ENCODE assay signal across 15 cellular contexts in genomic region chr12:57823908-57824640, GRCh38. TPM values are rescaled to one million over a fixed set of nuclear protein-coding genes. Genes with fewer than 3 reads are reported as not detected.
A peak's percentile ranks its signal among the peaks of the same experiment; 100 is the strongest.
DNase-seq lines count a peak whose midpoint lies in the region; ATAC-seq and TF ChIP-seq lines count a peak whose summit lies in the region.
"Had no signal": no experiment of that assay in that cellular context is flagged by ENCODE, and none has a peak within 500 bp of the region (broad histone marks: within the 10 kb centered on the region; RNA-seq: fewer than 3 reads in every experiment).

No MANE protein-coding gene starts in this region.

- TF ChIP-seq CTCF in RWPE1 (conservative IDR thresholded peaks at IDR 0.05; ENCODE audit: low read depth) = no peak
- TF ChIP-seq CTCF in endothelial cell (IDR thresholded peaks at IDR 0.05; ENCODE audit: unreplicated experiment) = no peak

- CTCF ChIA-PET in RWPE1 (lab: Yijun Ruan, JAX) = interaction anchor here (0.6 to 1.2 kb wide), 4 partner anchors 80 to 709 kb away, joined by 3 to 4 read pairs (median 3); no protein-coding TSS in a partner anchor

- no peak for ATAC-seq in activated T-cell treated with anti-CD3 and anti-CD28 coated beads, Interleukin-2, amount 50 U/mL, for 72 hours (replicated peaks in 1 of 2)
- no peak for ATAC-seq in stimulated activated effector memory CD8-positive, alpha-beta T cell treated with anti-CD3 and anti-CD28 coated beads, Interleukin-12 subunit alpha, Interleukin-12 subunit beta, amount 100 ng/mL, for 72 hours

- H3K9me3 Mint-ChIP-seq in activated T-cell treated with anti-CD3 and anti-CD28 coated beads, Interleukin-2, amount 50 U/mL, for 24 hours = no peaks in the 10 kb centered on the region
- H3K9me3 Mint-ChIP-seq in activated T-cell treated with anti-CD3 and anti-CD28 coated beads, Interleukin-2, amount 50 U/mL, for 72 hours = no peaks in the 10 kb centered on the region
- no peaks in the 10 kb centered on the region for H3K9me3 Mint-ChIP-seq in endothelial cell (ENCODE audit: unreplicated experiment)
- no peaks in the 10 kb centered on the region for H3K9me3 Mint-ChIP-seq in stimulated activated effector memory CD8-positive, alpha-beta T cell treated with anti-CD3 and anti-CD28 coated beads, Interleukin-12 subunit alpha, Interleukin-12 subunit beta, amount 100 ng/mL, for 72 hours
- H3K9me3 Mint-ChIP-seq: CD8-positive, alpha-beta memory T cell had no signal

- POLR2A ChIA-PET in RWPE1 (lab: Yijun Ruan, JAX; ENCODE audit: low non-redundant PET) = interaction anchor here (1.2 kb wide), 1 partner anchor 12 kb away, joined by 3 read pairs; no protein-coding TSS in a partner anchor

- H3K27me3 Mint-ChIP-seq in activated T-cell treated with anti-CD3 and anti-CD28 coated beads, Interleukin-2, amount 50 U/mL, for 24 hours = no peaks in the 10 kb centered on the region
- no peaks in the 10 kb centered on the region for H3K27me3 Mint-ChIP-seq in activated T-cell treated with anti-CD3 and anti-CD28 coated beads, Interleukin-2, amount 50 U/mL, for 72 hours (ENCODE audit: low read depth)
- H3K27me3 Mint-ChIP-seq in endothelial cell (ENCODE audit: unreplicated experiment) = peaks cover 14% of the 10 kb centered on the region

- H3K27ac Mint-ChIP-seq in activated T-cell treated with anti-CD3 and anti-CD28 coated beads, Interleukin-2, amount 50 U/mL, for 24 hours = peak overlapping the region; percentile 9
- H3K27ac Mint-ChIP-seq in activated T-cell treated with anti-CD3 and anti-CD28 coated beads, Interleukin-2, amount 50 U/mL, for 72 hours = no peak overlapping the region
- no peak overlapping the region for H3K27ac Mint-ChIP-seq in endothelial cell (ENCODE audit: unreplicated experiment)
- H3K27ac Mint-ChIP-seq in stimulated activated effector memory CD8-positive, alpha-beta T cell treated with anti-CD3 and anti-CD28 coated beads, Interleukin-12 subunit alpha, Interleukin-12 subunit beta, amount 100 ng/mL, for 72 hours = peak overlapping the region; percentile 50

- H3K4me1 Mint-ChIP-seq in activated T-cell treated with anti-CD3 and anti-CD28 coated beads, Interleukin-2, amount 50 U/mL, for 24 hours (ENCODE audit: low read depth) = peaks cover 3% of the 10 kb centered on the region
- no peaks in the 10 kb centered on the region for H3K4me1 Mint-ChIP-seq in activated T-cell treated with anti-CD3 and anti-CD28 coated beads, Interleukin-2, amount 50 U/mL, for 72 hours (ENCODE audit: low read depth)
- peaks cover 41% of the 10 kb centered on the region for H3K4me1 Mint-ChIP-seq in endothelial cell (ENCODE audit: unreplicated experiment)
- H3K4me1 Mint-ChIP-seq in stimulated activated effector memory CD8-positive, alpha-beta T cell treated with anti-CD3 and anti-CD28 coated beads, Interleukin-12 subunit alpha, Interleukin-12 subunit beta, amount 100 ng/mL, for 72 hours = peaks cover 8% of the 10 kb centered on the region

- no peak overlapping the region for H3K4me3 Mint-ChIP-seq in activated T-cell treated with anti-CD3 and anti-CD28 coated beads, Interleukin-2, amount 50 U/mL, for 24 hours
- no peak overlapping the region for H3K4me3 Mint-ChIP-seq in activated T-cell treated with anti-CD3 and anti-CD28 coated beads, Interleukin-2, amount 50 U/mL, for 72 hours
- H3K4me3 Mint-ChIP-seq in endothelial cell (ENCODE audit: unreplicated experiment) = peak overlapping the region; percentile 58
- H3K4me3 Mint-ChIP-seq in stimulated activated effector memory CD8-positive, alpha-beta T cell treated with anti-CD3 and anti-CD28 coated beads, Interleukin-12 subunit alpha, Interleukin-12 subunit beta, amount 100 ng/mL, for 72 hours = no peak overlapping the region
- H3K4me3 Mint-ChIP-seq: CD8-positive, alpha-beta memory T cell had no signal

- no peak for DNase-seq in activated T-cell treated with anti-CD3 and anti-CD28 coated beads, Interleukin-2, amount 50 U/mL, for 24 hours
- no peak for DNase-seq in activated T-cell treated with anti-CD3 and anti-CD28 coated beads, Interleukin-2, amount 50 U/mL, for 72 hours
- DNase-seq in RWPE1 (ENCODE audit: low spot score) (no peak), endothelial cell (ENCODE audit: low spot score) (no peak), iPS-NIHi11 (ENCODE audit: low spot score) (no peak), NCI-H82 (lab: John Stamatoyannopoulos, UW) (no peak), 8988T (no peak)
- DNase-seq in stimulated activated effector memory CD8-positive, alpha-beta T cell treated with anti-CD3 and anti-CD28 coated beads, Interleukin-12 subunit alpha, Interleukin-12 subunit beta, amount 100 ng/mL, for 72 hours (ENCODE audit: low spot score in 2 of 2) = no peak
- DNase-seq: CD8-positive, alpha-beta memory T cell; DMS79; GOT3; MV-4-11; NCI-H1417; NCI-H187 treated with DMSO at 0.1 percent for 48 hours; NCI-H526 treated with DMSO at 0.1 percent for 48 hours had no signal

- peak overlapping the region; percentile 18; the same call in 1 of the 2 replicates for H3K27ac ChIP-seq in RWPE1

- H3K36me3 Mint-ChIP-seq in activated T-cell treated with anti-CD3 and anti-CD28 coated beads, Interleukin-2, amount 50 U/mL, for 24 hours (ENCODE audit: low read depth) = peaks cover 89% of the 10 kb centered on the region
- peaks cover 5 to 7% of the 10 kb centered on the region in 2 donors for H3K36me3 Mint-ChIP-seq in activated T-cell treated with anti-CD3 and anti-CD28 coated beads, Interleukin-2, amount 50 U/mL, for 72 hours (ENCODE audit: insufficient read depth in 2 of 2)
- H3K36me3 Mint-ChIP-seq in endothelial cell (ENCODE audit: low read depth, unreplicated experiment) = peaks cover 57% of the 10 kb centered on the region
- peaks cover 92% of the 10 kb centered on the region for H3K36me3 Mint-ChIP-seq in stimulated activated effector memory CD8-positive, alpha-beta T cell treated with anti-CD3 and anti-CD28 coated beads, Interleukin-12 subunit alpha, Interleukin-12 subunit beta, amount 100 ng/mL, for 72 hours

RNA-seq across cellular contexts. Expression of gene AVIL, which starts 5.5 kb away (rescaled TPM):
- 1 to 10 TPM; 4.8 to 5.5 TPM for total RNA-seq in activated T-cell treated with anti-CD3 and anti-CD28 coated beads, Interleukin-2, amount 50 U/mL, for 72 hours
- 4.5 TPM for total RNA-seq in endothelial cell (ENCODE audit: unreplicated experiment)

RNA-seq across cellular contexts. Expression of gene CTDSP2, which starts 22.5 kb away (rescaled TPM):
- total RNA-seq in activated T-cell treated with anti-CD3 and anti-CD28 coated beads, Interleukin-2, amount 50 U/mL, for 72 hours = 100 to 1,000 TPM; 108 to 109 TPM
- 181 TPM for total RNA-seq in endothelial cell (ENCODE audit: unreplicated experiment)

RNA-seq across cellular contexts. Expression of gene TSFM, which starts 41.5 kb away (rescaled TPM):
- total RNA-seq in activated T-cell treated with anti-CD3 and anti-CD28 coated beads, Interleukin-2, amount 50 U/mL, for 72 hours = 10 to 100 TPM; 30.4 to 30.9 TPM
- total RNA-seq in endothelial cell (ENCODE audit: unreplicated experiment) = 25.8 TPM

RNA-seq across cellular contexts. Expression of gene EEF1AKMT3, which starts 51.7 kb away (rescaled TPM):
- total RNA-seq in activated T-cell treated with anti-CD3 and anti-CD28 coated beads, Interleukin-2, amount 50 U/mL, for 72 hours = 1 to 10 TPM; 4.9 to 6.9 TPM
- 8.6 TPM for total RNA-seq in endothelial cell (ENCODE audit: unreplicated experiment)

RNA-seq across cellular contexts. Expression of gene METTL1, which starts 52.2 kb away (rescaled TPM):
- total RNA-seq in activated T-cell treated with anti-CD3 and anti-CD28 coated beads, Interleukin-2, amount 50 U/mL, for 72 hours = 10 to 100 TPM; 18.7 TPM
- total RNA-seq in endothelial cell (ENCODE audit: unreplicated experiment) = 10.6 TPM

Comparison
In these comparisons a context has a peak if more than half of its experiments do, and no peak if none do; other contexts are left out.
1. H3K27ac Mint-ChIP-seq: peak in activated T-cell treated with anti-CD3 and anti-CD28 coated beads, Interleukin-2, amount 50 U/mL, for 24 hours (single experiment) and stimulated activated effector memory CD8-positive, alpha-beta T cell treated with anti-CD3 and anti-CD28 coated beads, Interleukin-12 subunit alpha, Interleukin-12 subunit beta, amount 100 ng/mL, for 72 hours (single experiment); none in activated T-cell treated with anti-CD3 and anti-CD28 coated beads, Interleukin-2, amount 50 U/mL, for 72 hours (single experiment) and endothelial cell (single experiment).